Comparison of ENCODE assay signal across 8 cellular contexts in genomic region chr2:169715379-169716228, GRCh38. TPM values are rescaled to one million over a fixed set of nuclear protein-coding genes. Genes with fewer than 3 reads are reported as not detected.
A peak's percentile ranks its signal among the peaks of the same experiment; 100 is the strongest.
DNase-seq lines count a peak whose midpoint lies in the region; ATAC-seq and TF ChIP-seq lines count a peak whose summit lies in the region.

No MANE protein-coding gene starts in this region.

- no peaks in the 10 kb centered on the region for H3K9me3 ChIP-seq in MG63
- H3K9me3 ChIP-seq in mucosa of rectum (ENCODE audit: control insufficient read depth in 2 of 2, low read length in 2 of 2) = no peaks in the 10 kb centered on the region
- H3K9me3 ChIP-seq in naive thymus-derived CD4-positive, alpha-beta T cell (ENCODE audit: control insufficient read depth in 2 of 3, low read length in 3 of 3) = no peaks in the 10 kb centered on the region

- no peaks in the 10 kb centered on the region for H3K27me3 ChIP-seq in MG63
- no peaks in the 10 kb centered on the region for H3K27me3 ChIP-seq in mucosa of rectum (ENCODE audit: control insufficient read depth in 2 of 2, insufficient read depth in 2 of 2, low read length in 2 of 2)
- no peaks in the 10 kb centered on the region for H3K27me3 ChIP-seq in naive thymus-derived CD4-positive, alpha-beta T cell (ENCODE audit: control insufficient read depth in 2 of 2, insufficient read depth in 2 of 2, low read length in 2 of 2)

- no peak for ATAC-seq in naive thymus-derived CD4-positive, alpha-beta T cell
- no peak for ATAC-seq in GM19463 (IDR thresholded peaks at IDR 0.05; ENCODE audit: unreplicated experiment)
- ATAC-seq in GM18858 (IDR thresholded peaks at IDR 0.05; ENCODE audit: unreplicated experiment) = no peak

- intact Hi-C loops in naive thymus-derived CD4-positive, alpha-beta T cell (cut with micrococcal nuclease) = no loop called here

- peaks cover 0 to 6% (median 0%) of the 10 kb centered on the region in 5 donors for H3K36me3 Mint-ChIP-seq in naive thymus-derived CD4-positive, alpha-beta T cell

- H3K36me3 ChIP-seq in MG63 = no peaks in the 10 kb centered on the region
- H3K36me3 ChIP-seq in mucosa of rectum (ENCODE audit: control insufficient read depth in 2 of 2, insufficient read depth in 2 of 2, low read length in 2 of 2) = no peaks in the 10 kb centered on the region
- H3K36me3 ChIP-seq in naive thymus-derived CD4-positive, alpha-beta T cell (ENCODE audit: control insufficient read depth in 2 of 3, insufficient read depth in 3 of 3, low read length in 3 of 3) = no peaks in the 10 kb centered on the region

- H3K9me3 Mint-ChIP-seq in naive thymus-derived CD4-positive, alpha-beta T cell = peaks cover 0 to 8% (median 0%) of the 10 kb centered on the region in 11 donors

- H3K4me3 ChIP-seq in AG04449 (ENCODE audit: low read depth, low read length) = peak overlapping the region; percentile 39
- H3K4me3 ChIP-seq in MG63 = no peak overlapping the region
- peak overlapping the region; percentile 51 for H3K4me3 ChIP-seq in coronary artery
- peak overlapping the region; percentile 64 to 72 for H3K4me3 ChIP-seq in mucosa of rectum (ENCODE audit: low read length in 2 of 2)
- no peak overlapping the region for H3K4me3 ChIP-seq in naive thymus-derived CD4-positive, alpha-beta T cell (ENCODE audit: low read length)

- H3K4me1 ChIP-seq in mucosa of rectum (ENCODE audit: control insufficient read depth in 2 of 2, insufficient read depth in 2 of 2, low read length in 2 of 2) = peaks cover 57 to 61% of the 10 kb centered on the region in 2 donors
- no peaks in the 10 kb centered on the region for H3K4me1 ChIP-seq in naive thymus-derived CD4-positive, alpha-beta T cell (ENCODE audit: control insufficient read depth in 2 of 2, insufficient read depth in 2 of 2, low read length in 2 of 2)

- CTCF ChIA-PET in AG04449 (lab: Yijun Ruan, JAX) = interaction anchor here (1.2 kb wide), 1 partner anchor 20 kb away, joined by 3 read pairs; no protein-coding TSS in a partner anchor
- CTCF ChIA-PET in naive thymus-derived CD4-positive, alpha-beta T cell (lab: Charles Lee) = no interaction called here

- H3K27me3 Mint-ChIP-seq in naive thymus-derived CD4-positive, alpha-beta T cell = no peaks in the 10 kb centered on the region

- no peak overlapping the region for H3K4me3 Mint-ChIP-seq in naive thymus-derived CD4-positive, alpha-beta T cell

- H3K27ac ChIP-seq in coronary artery (no peak overlapping the region), mucosa of rectum (ENCODE audit: low read depth in 2 of 2, low read length in 2 of 2) (peak overlapping the region; percentile 70 to 75)
- H3K27ac ChIP-seq in naive thymus-derived CD4-positive, alpha-beta T cell (ENCODE audit: low read depth, low read length) = no peak overlapping the region

- TF ChIP-seq CTCF in AG04449 (IDR thresholded peaks at IDR 0.05; ENCODE audit: insufficient read depth, low read length, missing control alignments) (no peak), coronary artery (IDR thresholded peaks at IDR 0.05) (no peak)

- POLR2A ChIA-PET in AG04449 (lab: Yijun Ruan, JAX) = interaction anchor here (1.2 kb wide), 1 partner anchor 9 kb away, joined by 3 read pairs; no protein-coding TSS in a partner anchor
- POLR2A ChIA-PET in naive thymus-derived CD4-positive, alpha-beta T cell (lab: Charles Lee) = no interaction called here

- H3K27ac Mint-ChIP-seq in naive thymus-derived CD4-positive, alpha-beta T cell = no peak overlapping the region

- H3K4me1 Mint-ChIP-seq in naive thymus-derived CD4-positive, alpha-beta T cell = peaks cover 0 to 15% (median 0%) of the 10 kb centered on the region in 7 donors

- DNase-seq in AG04449 (ENCODE audit: low read depth, low spot score) (no peak), MG63 (peak; percentile 21), coronary artery (ENCODE audit: low spot score) (no peak), NCI-H446 treated with DMSO at 0.1 percent for 48 hours (lab: John Stamatoyannopoulos, UW) (no peak)
- no peak for DNase-seq in naive thymus-derived CD4-positive, alpha-beta T cell

- H3K9ac ChIP-seq in mucosa of rectum (ENCODE audit: low read depth in 1 of 2, low read length in 2 of 2) = peak overlapping the region in 1 of 2 donors; percentile 41

RNA-seq across cellular contexts. Expression of gene KLHL23, which starts 18.0 kb away (rescaled TPM):
- total RNA-seq in MG63 (2014; rRNA removed; shearing (Covaris generic); ENCODE audit: low replicate concordance) = 9.2 and 9.5 TPM in 2 replicates
- total RNA-seq in naive thymus-derived CD4-positive, alpha-beta T cell = 1 to 10 TPM; 1.1 to 3.9 (median 2.7) TPM
- polyA plus RNA-seq in naive thymus-derived CD4-positive, alpha-beta T cell = 1 to 10 TPM; 1.5 to 3.8 TPM

RNA-seq across cellular contexts. Expression of gene PHOSPHO2, which starts 21.3 kb away (rescaled TPM):
- total RNA-seq in MG63 (2014; rRNA removed; shearing (Covaris generic); ENCODE audit: low replicate concordance) = 5.1 and 8.5 TPM in 2 replicates
- total RNA-seq in naive thymus-derived CD4-positive, alpha-beta T cell = 1 to 10 TPM; 4.5 to 9.5 (median 7.5) TPM
- 1 to 10 TPM; 3.5 to 8.4 TPM for polyA plus RNA-seq in naive thymus-derived CD4-positive, alpha-beta T cell

RNA-seq across cellular contexts. Expression of gene CFAP210, which starts 21.4 kb away (rescaled TPM):
- total RNA-seq in MG63 (2014; rRNA removed; shearing (Covaris generic); ENCODE audit: low replicate concordance) = not detected in 2 replicates
- total RNA-seq in naive thymus-derived CD4-positive, alpha-beta T cell = 1 to 10 TPM in 2 of 5 experiments, not detected in 3; 1.0 to 3.6 TPM
- polyA plus RNA-seq in naive thymus-derived CD4-positive, alpha-beta T cell = not detected

Comparison
In these comparisons a context has a peak if more than half of its experiments do, and no peak if none do; other contexts are left out.
1. H3K4me3 ChIP-seq: peak in AG04449 (single experiment), coronary artery (single experiment) and mucosa of rectum (2 of 2); none in MG63 (single experiment) and naive thymus-derived CD4-positive, alpha-beta T cell (single experiment).
2. H3K27ac ChIP-seq: peak in mucosa of rectum (2 of 2); none in coronary artery (0 of 2) and naive thymus-derived CD4-positive, alpha-beta T cell (single experiment).